In the genomic region with DNA sequence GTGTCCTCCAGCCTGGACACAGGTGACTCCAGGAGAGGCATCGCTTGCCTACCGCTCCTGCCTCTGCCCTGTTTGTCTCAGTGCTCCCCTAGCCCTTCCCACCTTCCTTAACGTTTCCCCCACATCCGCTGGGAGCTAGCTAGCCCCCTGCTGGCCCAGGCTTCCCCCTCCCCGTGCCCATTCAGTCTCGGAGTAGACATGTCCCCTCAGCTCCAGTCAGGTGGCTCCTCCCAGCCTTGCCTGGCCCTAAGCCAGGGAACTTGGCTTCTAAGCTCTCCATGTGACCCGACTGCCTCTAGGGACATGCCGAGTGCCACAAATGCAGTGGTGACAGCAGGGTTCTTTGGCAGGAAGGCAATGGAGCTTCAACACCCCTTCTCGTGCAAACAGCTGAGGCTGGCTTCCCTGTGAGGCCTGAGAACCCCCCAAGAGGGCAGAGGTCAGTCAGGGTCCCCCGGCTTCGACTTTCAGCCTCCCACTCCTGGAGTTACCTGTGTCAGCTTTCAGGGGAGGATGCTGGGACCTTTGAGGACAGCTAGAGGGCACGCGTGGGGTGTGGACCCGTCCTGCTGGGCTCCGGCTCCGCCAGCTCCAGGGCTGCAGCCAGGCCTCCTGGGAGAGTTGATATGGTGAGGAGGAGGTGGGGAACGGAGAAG, we compare ENCODE assay signal across 1 cellular context.
TF ChIP-seq lines count a peak whose summit lies in the region.

No MANE protein-coding gene starts in this region.

TF ChIP-seq in K562, 482 proteins besides CTCF, POLR2A, EP300 and RAD21 (continued from another document and continues in another):
- TF ChIP-seq CTBP1 (IDR thresholded peaks at IDR 0.05; ENCODE audit: borderline replicate concordance): peak; percentile 47
- no peak for TF ChIP-seq BMI1 (IDR thresholded peaks at IDR 0.05; ENCODE audit: low read length)
- no peak for TF ChIP-seq IFI16 (CRISPR knock-in tag; IDR thresholded peaks at IDR 0.05)
- no peak for TF ChIP-seq PHF20 (IDR thresholded peaks at IDR 0.05; ENCODE audit: partially characterized antibody)
- TF ChIP-seq, protein P1, sequence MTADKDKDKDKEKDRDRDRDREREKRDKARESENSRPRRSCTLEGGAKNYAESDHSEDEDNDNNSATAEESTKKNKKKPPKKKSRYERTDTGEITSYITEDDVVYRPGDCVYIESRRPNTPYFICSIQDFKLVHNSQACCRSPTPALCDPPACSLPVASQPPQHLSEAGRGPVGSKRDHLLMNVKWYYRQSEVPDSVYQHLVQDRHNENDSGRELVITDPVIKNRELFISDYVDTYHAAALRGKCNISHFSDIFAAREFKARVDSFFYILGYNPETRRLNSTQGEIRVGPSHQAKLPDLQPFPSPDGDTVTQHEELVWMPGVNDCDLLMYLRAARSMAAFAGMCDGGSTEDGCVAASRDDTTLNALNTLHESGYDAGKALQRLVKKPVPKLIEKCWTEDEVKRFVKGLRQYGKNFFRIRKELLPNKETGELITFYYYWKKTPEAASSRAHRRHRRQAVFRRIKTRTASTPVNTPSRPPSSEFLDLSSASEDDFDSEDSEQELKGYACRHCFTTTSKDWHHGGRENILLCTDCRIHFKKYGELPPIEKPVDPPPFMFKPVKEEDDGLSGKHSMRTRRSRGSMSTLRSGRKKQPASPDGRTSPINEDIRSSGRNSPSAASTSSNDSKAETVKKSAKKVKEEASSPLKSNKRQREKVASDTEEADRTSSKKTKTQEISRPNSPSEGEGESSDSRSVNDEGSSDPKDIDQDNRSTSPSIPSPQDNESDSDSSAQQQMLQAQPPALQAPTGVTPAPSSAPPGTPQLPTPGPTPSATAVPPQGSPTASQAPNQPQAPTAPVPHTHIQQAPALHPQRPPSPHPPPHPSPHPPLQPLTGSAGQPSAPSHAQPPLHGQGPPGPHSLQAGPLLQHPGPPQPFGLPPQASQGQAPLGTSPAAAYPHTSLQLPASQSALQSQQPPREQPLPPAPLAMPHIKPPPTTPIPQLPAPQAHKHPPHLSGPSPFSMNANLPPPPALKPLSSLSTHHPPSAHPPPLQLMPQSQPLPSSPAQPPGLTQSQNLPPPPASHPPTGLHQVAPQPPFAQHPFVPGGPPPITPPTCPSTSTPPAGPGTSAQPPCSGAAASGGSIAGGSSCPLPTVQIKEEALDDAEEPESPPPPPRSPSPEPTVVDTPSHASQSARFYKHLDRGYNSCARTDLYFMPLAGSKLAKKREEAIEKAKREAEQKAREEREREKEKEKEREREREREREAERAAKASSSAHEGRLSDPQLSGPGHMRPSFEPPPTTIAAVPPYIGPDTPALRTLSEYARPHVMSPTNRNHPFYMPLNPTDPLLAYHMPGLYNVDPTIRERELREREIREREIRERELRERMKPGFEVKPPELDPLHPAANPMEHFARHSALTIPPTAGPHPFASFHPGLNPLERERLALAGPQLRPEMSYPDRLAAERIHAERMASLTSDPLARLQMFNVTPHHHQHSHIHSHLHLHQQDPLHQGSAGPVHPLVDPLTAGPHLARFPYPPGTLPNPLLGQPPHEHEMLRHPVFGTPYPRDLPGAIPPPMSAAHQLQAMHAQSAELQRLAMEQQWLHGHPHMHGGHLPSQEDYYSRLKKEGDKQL (CRISPR knock-in tag; IDR thresholded peaks at IDR 0.05; ENCODE audit: borderline replicate concordance): no peak
- TF ChIP-seq ZBED1 (IDR thresholded peaks at IDR 0.05): no peak
- no peak for TF ChIP-seq ZSCAN29 (IDR thresholded peaks at IDR 0.05)
- TF ChIP-seq, protein P2, sequence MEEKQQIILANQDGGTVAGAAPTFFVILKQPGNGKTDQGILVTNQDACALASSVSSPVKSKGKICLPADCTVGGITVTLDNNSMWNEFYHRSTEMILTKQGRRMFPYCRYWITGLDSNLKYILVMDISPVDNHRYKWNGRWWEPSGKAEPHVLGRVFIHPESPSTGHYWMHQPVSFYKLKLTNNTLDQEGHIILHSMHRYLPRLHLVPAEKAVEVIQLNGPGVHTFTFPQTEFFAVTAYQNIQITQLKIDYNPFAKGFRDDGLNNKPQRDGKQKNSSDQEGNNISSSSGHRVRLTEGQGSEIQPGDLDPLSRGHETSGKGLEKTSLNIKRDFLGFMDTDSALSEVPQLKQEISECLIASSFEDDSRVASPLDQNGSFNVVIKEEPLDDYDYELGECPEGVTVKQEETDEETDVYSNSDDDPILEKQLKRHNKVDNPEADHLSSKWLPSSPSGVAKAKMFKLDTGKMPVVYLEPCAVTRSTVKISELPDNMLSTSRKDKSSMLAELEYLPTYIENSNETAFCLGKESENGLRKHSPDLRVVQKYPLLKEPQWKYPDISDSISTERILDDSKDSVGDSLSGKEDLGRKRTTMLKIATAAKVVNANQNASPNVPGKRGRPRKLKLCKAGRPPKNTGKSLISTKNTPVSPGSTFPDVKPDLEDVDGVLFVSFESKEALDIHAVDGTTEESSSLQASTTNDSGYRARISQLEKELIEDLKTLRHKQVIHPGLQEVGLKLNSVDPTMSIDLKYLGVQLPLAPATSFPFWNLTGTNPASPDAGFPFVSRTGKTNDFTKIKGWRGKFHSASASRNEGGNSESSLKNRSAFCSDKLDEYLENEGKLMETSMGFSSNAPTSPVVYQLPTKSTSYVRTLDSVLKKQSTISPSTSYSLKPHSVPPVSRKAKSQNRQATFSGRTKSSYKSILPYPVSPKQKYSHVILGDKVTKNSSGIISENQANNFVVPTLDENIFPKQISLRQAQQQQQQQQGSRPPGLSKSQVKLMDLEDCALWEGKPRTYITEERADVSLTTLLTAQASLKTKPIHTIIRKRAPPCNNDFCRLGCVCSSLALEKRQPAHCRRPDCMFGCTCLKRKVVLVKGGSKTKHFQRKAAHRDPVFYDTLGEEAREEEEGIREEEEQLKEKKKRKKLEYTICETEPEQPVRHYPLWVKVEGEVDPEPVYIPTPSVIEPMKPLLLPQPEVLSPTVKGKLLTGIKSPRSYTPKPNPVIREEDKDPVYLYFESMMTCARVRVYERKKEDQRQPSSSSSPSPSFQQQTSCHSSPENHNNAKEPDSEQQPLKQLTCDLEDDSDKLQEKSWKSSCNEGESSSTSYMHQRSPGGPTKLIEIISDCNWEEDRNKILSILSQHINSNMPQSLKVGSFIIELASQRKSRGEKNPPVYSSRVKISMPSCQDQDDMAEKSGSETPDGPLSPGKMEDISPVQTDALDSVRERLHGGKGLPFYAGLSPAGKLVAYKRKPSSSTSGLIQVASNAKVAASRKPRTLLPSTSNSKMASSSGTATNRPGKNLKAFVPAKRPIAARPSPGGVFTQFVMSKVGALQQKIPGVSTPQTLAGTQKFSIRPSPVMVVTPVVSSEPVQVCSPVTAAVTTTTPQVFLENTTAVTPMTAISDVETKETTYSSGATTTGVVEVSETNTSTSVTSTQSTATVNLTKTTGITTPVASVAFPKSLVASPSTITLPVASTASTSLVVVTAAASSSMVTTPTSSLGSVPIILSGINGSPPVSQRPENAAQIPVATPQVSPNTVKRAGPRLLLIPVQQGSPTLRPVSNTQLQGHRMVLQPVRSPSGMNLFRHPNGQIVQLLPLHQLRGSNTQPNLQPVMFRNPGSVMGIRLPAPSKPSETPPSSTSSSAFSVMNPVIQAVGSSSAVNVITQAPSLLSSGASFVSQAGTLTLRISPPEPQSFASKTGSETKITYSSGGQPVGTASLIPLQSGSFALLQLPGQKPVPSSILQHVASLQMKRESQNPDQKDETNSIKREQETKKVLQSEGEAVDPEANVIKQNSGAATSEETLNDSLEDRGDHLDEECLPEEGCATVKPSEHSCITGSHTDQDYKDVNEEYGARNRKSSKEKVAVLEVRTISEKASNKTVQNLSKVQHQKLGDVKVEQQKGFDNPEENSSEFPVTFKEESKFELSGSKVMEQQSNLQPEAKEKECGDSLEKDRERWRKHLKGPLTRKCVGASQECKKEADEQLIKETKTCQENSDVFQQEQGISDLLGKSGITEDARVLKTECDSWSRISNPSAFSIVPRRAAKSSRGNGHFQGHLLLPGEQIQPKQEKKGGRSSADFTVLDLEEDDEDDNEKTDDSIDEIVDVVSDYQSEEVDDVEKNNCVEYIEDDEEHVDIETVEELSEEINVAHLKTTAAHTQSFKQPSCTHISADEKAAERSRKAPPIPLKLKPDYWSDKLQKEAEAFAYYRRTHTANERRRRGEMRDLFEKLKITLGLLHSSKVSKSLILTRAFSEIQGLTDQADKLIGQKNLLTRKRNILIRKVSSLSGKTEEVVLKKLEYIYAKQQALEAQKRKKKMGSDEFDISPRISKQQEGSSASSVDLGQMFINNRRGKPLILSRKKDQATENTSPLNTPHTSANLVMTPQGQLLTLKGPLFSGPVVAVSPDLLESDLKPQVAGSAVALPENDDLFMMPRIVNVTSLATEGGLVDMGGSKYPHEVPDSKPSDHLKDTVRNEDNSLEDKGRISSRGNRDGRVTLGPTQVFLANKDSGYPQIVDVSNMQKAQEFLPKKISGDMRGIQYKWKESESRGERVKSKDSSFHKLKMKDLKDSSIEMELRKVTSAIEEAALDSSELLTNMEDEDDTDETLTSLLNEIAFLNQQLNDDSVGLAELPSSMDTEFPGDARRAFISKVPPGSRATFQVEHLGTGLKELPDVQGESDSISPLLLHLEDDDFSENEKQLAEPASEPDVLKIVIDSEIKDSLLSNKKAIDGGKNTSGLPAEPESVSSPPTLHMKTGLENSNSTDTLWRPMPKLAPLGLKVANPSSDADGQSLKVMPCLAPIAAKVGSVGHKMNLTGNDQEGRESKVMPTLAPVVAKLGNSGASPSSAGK (IDR thresholded peaks at IDR 0.05): peak; percentile 48
- TF ChIP-seq, protein P3, sequence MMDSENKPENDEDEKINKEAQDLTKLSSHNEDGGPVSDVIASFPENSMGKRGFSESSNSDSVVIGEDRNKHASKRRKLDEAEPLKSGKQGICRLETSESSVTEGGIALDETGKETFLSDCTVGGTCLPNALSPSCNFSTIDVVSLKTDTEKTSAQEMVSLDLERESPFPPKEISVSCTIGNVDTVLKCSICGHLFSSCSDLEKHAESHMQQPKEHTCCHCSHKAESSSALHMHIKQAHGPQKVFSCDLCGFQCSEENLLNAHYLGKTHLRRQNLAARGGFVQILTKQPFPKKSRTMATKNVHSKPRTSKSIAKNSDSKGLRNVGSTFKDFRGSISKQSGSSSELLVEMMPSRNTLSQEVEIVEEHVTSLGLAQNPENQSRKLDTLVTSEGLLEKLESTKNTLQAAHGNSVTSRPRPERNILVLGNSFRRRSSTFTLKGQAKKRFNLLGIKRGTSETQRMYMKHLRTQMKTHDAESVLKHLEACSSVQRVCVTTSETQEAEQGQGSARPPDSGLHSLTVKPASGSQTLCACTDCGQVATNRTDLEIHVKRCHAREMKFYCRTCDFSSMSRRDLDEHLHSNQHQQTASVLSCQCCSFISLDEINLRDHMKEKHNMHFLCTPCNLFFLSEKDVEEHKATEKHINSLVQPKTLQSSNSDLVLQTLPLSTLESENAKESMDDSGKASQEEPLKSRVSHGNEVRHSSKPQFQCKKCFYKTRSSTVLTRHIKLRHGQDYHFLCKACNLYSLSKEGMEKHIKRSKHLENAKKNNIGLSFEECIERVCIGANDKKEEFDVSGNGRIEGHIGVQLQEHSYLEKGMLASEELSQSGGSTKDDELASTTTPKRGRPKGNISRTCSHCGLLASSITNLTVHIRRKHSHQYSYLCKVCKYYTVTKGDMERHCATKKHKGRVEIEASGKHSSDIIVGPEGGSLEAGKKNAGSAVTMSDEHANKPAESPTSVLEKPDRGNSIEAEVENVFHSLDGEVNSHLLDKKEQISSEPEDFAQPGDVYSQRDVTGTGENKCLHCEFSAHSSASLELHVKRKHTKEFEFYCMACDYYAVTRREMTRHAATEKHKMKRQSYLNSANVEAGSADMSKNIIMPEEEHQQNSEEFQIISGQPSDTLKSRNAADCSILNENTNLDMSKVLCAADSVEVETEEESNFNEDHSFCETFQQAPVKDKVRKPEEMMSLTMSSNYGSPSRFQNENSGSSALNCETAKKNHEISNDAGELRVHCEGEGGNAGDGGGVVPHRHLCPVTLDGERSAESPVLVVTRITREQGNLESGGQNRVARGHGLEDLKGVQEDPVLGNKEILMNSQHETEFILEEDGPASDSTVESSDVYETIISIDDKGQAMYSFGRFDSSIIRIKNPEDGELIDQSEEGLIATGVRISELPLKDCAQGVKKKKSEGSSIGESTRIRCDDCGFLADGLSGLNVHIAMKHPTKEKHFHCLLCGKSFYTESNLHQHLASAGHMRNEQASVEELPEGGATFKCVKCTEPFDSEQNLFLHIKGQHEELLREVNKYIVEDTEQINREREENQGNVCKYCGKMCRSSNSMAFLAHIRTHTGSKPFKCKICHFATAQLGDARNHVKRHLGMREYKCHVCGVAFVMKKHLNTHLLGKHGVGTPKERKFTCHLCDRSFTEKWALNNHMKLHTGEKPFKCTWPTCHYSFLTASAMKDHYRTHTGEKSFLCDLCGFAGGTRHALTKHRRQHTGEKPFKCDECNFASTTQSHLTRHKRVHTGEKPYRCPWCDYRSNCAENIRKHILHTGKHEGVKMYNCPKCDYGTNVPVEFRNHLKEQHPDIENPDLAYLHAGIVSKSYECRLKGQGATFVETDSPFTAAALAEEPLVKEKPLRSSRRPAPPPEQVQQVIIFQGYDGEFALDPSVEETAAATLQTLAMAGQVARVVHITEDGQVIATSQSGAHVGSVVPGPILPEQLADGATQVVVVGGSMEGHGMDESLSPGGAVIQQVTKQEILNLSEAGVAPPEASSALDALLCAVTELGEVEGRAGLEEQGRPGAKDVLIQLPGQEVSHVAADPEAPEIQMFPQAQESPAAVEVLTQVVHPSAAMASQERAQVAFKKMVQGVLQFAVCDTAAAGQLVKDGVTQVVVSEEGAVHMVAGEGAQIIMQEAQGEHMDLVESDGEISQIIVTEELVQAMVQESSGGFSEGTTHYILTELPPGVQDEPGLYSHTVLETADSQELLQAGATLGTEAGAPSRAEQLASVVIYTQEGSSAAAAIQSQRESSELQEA (IDR thresholded peaks at IDR 0.05; ENCODE audit: low read depth): no peak
- peak; percentile 17 for TF ChIP-seq CBFA2T3 (IDR thresholded peaks at IDR 0.05)
- no peak for TF ChIP-seq ZNF75A (CRISPR knock-in tag; IDR thresholded peaks at IDR 0.05)
- peak; percentile 9; the same call in 1 of the 2 replicates for TF ChIP-seq ZNF766 (CRISPR knock-in tag; conservative IDR thresholded peaks at IDR 0.05)
- no peak for TF ChIP-seq SIN3A (IDR thresholded peaks at IDR 0.05; ENCODE audit: borderline replicate concordance in 2 of 2, control insufficient read depth in 1 of 2, low read depth in 2 of 2, low read length in 2 of 2)
- no peak for TF ChIP-seq DPF2 (IDR thresholded peaks at IDR 0.05)
- TF ChIP-seq, protein P4, sequence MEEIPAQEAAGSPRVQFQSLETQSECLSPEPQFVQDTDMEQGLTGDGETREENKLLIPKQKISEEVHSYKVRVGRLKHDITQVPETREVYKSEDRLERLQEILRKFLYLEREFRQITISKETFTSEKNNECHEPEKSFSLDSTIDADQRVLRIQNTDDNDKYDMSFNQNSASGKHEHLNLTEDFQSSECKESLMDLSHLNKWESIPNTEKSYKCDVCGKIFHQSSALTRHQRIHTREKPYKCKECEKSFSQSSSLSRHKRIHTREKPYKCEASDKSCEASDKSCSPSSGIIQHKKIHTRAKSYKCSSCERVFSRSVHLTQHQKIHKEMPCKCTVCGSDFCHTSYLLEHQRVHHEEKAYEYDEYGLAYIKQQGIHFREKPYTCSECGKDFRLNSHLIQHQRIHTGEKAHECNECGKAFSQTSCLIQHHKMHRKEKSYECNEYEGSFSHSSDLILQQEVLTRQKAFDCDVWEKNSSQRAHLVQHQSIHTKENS (CRISPR knock-in tag; IDR thresholded peaks at IDR 0.05): no peak
- TF ChIP-seq ETV5 (CRISPR knock-in tag; IDR thresholded peaks at IDR 0.05; ENCODE audit: low read depth): no peak
- TF ChIP-seq, protein P5, sequence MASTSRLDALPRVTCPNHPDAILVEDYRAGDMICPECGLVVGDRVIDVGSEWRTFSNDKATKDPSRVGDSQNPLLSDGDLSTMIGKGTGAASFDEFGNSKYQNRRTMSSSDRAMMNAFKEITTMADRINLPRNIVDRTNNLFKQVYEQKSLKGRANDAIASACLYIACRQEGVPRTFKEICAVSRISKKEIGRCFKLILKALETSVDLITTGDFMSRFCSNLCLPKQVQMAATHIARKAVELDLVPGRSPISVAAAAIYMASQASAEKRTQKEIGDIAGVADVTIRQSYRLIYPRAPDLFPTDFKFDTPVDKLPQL (IDR thresholded peaks at IDR 0.05; ENCODE audit: extremely low read depth, insufficient read length): no peak
